ENCODE assay signal across 1 cellular context in the genomic region with DNA sequence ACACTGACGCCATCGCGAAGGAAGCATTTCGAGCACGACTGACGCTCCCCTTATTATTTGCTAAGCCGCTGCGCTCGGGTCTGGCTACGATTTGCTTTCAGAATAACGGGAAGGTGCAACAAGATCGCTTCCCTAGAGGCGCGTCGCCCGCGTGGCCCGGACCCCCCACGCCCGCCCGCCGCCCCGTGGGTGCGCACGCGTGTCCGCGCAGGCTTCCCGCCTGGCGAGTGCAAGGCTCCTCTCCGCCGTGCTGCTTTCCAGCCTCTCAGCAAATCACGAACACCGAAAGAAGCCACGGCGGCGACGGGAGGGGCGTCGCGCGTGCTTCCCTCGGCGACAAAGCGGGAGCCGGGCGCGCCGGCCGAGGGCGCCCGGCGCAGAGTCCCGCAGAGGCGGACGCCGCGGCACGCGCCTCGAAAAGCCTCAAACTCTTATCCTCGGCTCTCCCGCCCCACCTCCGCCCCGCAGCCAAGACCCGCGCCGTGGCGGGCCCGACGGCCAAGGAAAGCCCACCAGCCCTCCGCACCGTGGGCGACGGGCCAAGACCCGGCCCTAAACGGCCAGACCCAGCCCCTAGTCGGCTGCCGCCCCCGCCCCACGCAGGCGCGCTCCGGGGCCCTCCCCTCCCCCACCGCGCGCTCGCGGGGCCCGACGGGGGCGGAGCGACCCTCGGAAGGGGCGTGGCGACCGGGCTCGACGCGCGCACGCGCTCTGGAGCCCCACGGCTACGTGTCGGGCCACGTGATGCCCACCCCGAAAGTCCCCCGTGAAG.
TF ChIP-seq lines count a peak whose summit lies in the region.

No MANE protein-coding gene starts in this region.

TF ChIP-seq in HEK293, 187 proteins besides CTCF, POLR2A, EP300 and RAD21 (continued from another document and continues in another):
- TF ChIP-seq, protein P1, sequence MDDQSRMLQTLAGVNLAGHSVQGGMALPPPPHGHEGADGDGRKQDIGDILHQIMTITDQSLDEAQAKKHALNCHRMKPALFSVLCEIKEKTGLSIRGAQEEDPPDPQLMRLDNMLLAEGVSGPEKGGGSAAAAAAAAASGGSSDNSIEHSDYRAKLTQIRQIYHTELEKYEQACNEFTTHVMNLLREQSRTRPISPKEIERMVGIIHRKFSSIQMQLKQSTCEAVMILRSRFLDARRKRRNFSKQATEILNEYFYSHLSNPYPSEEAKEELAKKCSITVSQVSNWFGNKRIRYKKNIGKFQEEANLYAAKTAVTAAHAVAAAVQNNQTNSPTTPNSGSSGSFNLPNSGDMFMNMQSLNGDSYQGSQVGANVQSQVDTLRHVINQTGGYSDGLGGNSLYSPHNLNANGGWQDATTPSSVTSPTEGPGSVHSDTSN (CRISPR knock-in tag; IDR thresholded peaks at IDR 0.05), result peak; percentile 65; the same call in 1 of the 2 replicates
- TF ChIP-seq ZNF423 (tag by site-specific recombination; IDR thresholded peaks at IDR 0.05) (no peak), ZNF184 (tag by site-specific recombination; IDR thresholded peaks at IDR 0.05) (0 out of 2 replicates have a peak, but pooled peaks have one; percentile 44), SCRT1 (tag by site-specific recombination; IDR thresholded peaks at IDR 0.05; ENCODE audit: borderline replicate concordance) (no peak), REPIN1 (tag by site-specific recombination; IDR thresholded peaks at IDR 0.05; ENCODE audit: low read depth) (no peak), ZNF510 (tag by site-specific recombination; IDR thresholded peaks at IDR 0.05; ENCODE audit: insufficient replicate concordance) (no peak), ZNF596 (tag by site-specific recombination; IDR thresholded peaks at IDR 0.05) (peak; percentile 35; the same call in 1 of the 2 replicates), PRDM1 (tag by site-specific recombination; IDR thresholded peaks at IDR 0.05) (no peak), ZNF302 (tag by site-specific recombination; IDR thresholded peaks at IDR 0.05; ENCODE audit: low read depth) (no peak), KLF9 (tag by site-specific recombination; IDR thresholded peaks at IDR 0.05; ENCODE audit: low read depth) (peak; percentile 57; the same call in 1 of the 2 replicates), ZNF610 (tag by site-specific recombination; IDR thresholded peaks at IDR 0.05; ENCODE audit: borderline replicate concordance) (no peak), TRIM28 (IDR thresholded peaks at IDR 0.05; ENCODE audit: borderline replicate concordance, low read length) (peak; percentile 21; the same call in 1 of the 2 replicates), ZNF341 (tag by site-specific recombination; IDR thresholded peaks at IDR 0.05; ENCODE audit: low read depth) (no peak), ZFP41 (tag by site-specific recombination; IDR thresholded peaks at IDR 0.05; ENCODE audit: borderline replicate concordance) (no peak), GLIS1 (tag by site-specific recombination; IDR thresholded peaks at IDR 0.05) (peak; percentile 63; the same call in 1 of the 2 replicates), ZNF677 (tag by site-specific recombination; IDR thresholded peaks at IDR 0.05) (peak; percentile 53), TCF7L2 (IDR thresholded peaks at IDR 0.05; ENCODE audit: borderline replicate concordance, low read depth, low read length) (no peak), KLF16 (tag by site-specific recombination; IDR thresholded peaks at IDR 0.05) (no peak), KLF7 (tag by site-specific recombination; IDR thresholded peaks at IDR 0.05; ENCODE audit: borderline replicate concordance) (no peak), ZNF292 (tag by site-specific recombination; IDR thresholded peaks at IDR 0.05; ENCODE audit: borderline replicate concordance, low read depth) (no peak), ZSCAN23 (tag by site-specific recombination; IDR thresholded peaks at IDR 0.05) (no peak), ZNF426 (tag by site-specific recombination; IDR thresholded peaks at IDR 0.05) (no peak), ZNF416 (tag by site-specific recombination; IDR thresholded peaks at IDR 0.05) (no peak), ZXDB (tag by site-specific recombination; IDR thresholded peaks at IDR 0.05) (no peak; the same call in 1 of the 2 replicates), ZNF501 (tag by site-specific recombination; IDR thresholded peaks at IDR 0.05) (no peak), ZNF776 (tag by site-specific recombination; IDR thresholded peaks at IDR 0.05; ENCODE audit: borderline replicate concordance) (no peak), ZNF37A (tag by site-specific recombination; IDR thresholded peaks at IDR 0.05) (no peak), ZNF600 (tag by site-specific recombination; IDR thresholded peaks at IDR 0.05) (0 out of 2 replicates have a peak, but pooled peaks have one; percentile 40), ZNF747 (tag by site-specific recombination; IDR thresholded peaks at IDR 0.05) (no peak), ZNF114 (tag by site-specific recombination; IDR thresholded peaks at IDR 0.05) (no peak), ZNF350 (tag by site-specific recombination; IDR thresholded peaks at IDR 0.05) (no peak), ZBTB7A (tag by site-specific recombination; IDR thresholded peaks at IDR 0.05; ENCODE audit: low read depth) (no peak), KLF8 (tag by site-specific recombination; IDR thresholded peaks at IDR 0.05) (peak; percentile 81; the same call in 1 of the 2 replicates), GLIS2 (tag by site-specific recombination; IDR thresholded peaks at IDR 0.05) (peak; percentile 70)
- TF ChIP-seq, protein P2, sequence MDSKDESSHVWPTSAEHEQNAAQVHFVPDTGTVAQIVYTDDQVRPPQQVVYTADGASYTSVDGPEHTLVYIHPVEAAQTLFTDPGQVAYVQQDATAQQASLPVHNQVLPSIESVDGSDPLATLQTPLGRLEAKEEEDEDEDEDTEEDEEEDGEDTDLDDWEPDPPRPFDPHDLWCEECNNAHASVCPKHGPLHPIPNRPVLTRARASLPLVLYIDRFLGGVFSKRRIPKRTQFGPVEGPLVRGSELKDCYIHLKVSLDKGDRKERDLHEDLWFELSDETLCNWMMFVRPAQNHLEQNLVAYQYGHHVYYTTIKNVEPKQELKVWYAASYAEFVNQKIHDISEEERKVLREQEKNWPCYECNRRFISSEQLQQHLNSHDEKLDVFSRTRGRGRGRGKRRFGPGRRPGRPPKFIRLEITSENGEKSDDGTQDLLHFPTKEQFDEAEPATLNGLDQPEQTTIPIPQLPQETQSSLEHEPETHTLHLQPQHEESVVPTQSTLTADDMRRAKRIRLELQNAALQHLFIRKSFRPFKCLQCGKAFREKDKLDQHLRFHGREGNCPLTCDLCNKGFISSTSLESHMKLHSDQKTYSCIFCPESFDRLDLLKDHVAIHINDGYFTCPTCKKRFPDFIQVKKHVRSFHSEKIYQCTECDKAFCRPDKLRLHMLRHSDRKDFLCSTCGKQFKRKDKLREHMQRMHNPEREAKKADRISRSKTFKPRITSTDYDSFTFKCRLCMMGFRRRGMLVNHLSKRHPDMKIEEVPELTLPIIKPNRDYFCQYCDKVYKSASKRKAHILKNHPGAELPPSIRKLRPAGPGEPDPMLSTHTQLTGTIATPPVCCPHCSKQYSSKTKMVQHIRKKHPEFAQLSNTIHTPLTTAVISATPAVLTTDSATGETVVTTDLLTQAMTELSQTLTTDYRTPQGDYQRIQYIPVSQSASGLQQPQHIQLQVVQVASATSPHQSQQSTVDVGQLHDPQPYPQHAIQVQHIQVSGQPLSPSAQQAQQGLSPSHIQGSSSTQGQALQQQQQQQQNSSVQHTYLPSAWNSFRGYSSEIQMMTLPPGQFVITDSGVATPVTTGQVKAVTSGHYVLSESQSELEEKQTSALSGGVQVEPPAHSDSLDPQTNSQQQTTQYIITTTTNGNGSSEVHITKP (tag by site-specific recombination; IDR thresholded peaks at IDR 0.05), result no peak
- TF ChIP-seq, protein P3, sequence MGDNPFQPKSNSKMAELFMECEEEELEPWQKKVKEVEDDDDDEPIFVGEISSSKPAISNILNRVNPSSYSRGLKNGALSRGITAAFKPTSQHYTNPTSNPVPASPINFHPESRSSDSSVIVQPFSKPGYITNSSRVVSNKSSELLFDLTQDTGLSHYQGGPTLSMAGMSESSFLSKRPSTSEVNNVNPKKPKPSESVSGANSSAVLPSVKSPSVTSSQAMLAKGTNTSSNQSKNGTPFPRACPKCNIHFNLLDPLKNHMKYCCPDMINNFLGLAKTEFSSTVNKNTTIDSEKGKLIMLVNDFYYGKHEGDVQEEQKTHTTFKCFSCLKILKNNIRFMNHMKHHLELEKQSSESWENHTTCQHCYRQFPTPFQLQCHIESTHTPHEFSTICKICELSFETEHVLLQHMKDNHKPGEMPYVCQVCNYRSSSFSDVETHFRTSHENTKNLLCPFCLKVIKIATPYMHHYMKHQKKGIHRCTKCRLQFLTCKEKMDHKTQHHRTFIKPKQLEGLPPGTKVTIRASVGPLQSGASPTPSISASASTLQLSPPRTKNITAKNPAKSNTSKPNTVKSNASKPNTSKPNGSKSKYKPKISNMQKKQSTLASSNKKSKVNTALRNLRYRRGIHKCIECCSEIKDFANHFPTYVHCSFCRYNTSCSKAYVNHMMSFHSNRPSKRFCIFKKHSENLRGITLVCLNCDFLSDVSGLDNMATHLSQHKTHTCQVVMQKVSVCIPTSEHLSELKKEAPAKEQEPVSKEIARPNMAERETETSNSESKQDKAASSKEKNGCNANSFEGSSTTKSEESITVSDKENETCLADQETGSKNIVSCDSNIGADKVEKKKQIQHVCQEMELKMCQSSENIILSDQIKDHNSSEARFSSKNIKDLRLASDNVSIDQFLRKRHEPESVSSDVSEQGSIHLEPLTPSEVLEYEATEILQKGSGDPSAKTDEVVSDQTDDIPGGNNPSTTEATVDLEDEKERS (tag by site-specific recombination; IDR thresholded peaks at IDR 0.05), result no peak
- TF ChIP-seq, protein P4, sequence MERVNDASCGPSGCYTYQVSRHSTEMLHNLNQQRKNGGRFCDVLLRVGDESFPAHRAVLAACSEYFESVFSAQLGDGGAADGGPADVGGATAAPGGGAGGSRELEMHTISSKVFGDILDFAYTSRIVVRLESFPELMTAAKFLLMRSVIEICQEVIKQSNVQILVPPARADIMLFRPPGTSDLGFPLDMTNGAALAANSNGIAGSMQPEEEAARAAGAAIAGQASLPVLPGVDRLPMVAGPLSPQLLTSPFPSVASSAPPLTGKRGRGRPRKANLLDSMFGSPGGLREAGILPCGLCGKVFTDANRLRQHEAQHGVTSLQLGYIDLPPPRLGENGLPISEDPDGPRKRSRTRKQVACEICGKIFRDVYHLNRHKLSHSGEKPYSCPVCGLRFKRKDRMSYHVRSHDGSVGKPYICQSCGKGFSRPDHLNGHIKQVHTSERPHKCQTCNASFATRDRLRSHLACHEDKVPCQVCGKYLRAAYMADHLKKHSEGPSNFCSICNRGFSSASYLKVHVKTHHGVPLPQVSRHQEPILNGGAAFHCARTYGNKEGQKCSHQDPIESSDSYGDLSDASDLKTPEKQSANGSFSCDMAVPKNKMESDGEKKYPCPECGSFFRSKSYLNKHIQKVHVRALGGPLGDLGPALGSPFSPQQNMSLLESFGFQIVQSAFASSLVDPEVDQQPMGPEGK (tag by site-specific recombination; IDR thresholded peaks at IDR 0.05), result 0 out of 2 replicates have a peak, but pooled peaks have one; percentile 41
- TF ChIP-seq, protein P5, sequence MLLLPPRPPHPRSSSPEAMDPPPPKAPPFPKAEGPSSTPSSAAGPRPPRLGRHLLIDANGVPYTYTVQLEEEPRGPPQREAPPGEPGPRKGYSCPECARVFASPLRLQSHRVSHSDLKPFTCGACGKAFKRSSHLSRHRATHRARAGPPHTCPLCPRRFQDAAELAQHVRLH (tag by site-specific recombination; IDR thresholded peaks at IDR 0.05), result no peak
- TF ChIP-seq, protein P6, sequence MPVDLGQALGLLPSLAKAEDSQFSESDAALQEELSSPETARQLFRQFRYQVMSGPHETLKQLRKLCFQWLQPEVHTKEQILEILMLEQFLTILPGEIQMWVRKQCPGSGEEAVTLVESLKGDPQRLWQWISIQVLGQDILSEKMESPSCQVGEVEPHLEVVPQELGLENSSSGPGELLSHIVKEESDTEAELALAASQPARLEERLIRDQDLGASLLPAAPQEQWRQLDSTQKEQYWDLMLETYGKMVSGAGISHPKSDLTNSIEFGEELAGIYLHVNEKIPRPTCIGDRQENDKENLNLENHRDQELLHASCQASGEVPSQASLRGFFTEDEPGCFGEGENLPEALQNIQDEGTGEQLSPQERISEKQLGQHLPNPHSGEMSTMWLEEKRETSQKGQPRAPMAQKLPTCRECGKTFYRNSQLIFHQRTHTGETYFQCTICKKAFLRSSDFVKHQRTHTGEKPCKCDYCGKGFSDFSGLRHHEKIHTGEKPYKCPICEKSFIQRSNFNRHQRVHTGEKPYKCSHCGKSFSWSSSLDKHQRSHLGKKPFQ (tag by site-specific recombination; IDR thresholded peaks at IDR 0.05), result no peak
- TF ChIP-seq, protein P7, sequence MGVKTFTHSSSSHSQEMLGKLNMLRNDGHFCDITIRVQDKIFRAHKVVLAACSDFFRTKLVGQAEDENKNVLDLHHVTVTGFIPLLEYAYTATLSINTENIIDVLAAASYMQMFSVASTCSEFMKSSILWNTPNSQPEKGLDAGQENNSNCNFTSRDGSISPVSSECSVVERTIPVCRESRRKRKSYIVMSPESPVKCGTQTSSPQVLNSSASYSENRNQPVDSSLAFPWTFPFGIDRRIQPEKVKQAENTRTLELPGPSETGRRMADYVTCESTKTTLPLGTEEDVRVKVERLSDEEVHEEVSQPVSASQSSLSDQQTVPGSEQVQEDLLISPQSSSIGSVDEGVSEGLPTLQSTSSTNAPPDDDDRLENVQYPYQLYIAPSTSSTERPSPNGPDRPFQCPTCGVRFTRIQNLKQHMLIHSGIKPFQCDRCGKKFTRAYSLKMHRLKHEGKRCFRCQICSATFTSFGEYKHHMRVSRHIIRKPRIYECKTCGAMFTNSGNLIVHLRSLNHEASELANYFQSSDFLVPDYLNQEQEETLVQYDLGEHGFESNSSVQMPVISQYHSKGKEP (tag by site-specific recombination; IDR thresholded peaks at IDR 0.05), result no peak
- TF ChIP-seq, protein P8, sequence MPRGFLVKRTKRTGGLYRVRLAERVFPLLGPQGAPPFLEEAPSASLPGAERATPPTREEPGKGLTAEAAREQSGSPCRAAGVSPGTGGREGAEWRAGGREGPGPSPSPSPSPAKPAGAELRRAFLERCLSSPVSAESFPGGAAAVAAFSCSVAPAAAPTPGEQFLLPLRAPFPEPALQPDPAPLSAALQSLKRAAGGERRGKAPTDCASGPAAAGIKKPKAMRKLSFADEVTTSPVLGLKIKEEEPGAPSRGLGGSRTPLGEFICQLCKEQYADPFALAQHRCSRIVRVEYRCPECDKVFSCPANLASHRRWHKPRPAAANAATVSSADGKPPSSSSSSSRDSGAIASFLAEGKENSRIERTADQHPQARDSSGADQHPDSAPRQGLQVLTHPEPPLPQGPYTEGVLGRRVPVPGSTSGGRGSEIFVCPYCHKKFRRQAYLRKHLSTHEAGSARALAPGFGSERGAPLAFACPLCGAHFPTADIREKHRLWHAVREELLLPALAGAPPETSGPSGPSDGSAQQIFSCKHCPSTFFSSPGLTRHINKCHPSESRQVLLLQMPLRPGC (tag by site-specific recombination; IDR thresholded peaks at IDR 0.05), result no peak
- TF ChIP-seq, protein P9, sequence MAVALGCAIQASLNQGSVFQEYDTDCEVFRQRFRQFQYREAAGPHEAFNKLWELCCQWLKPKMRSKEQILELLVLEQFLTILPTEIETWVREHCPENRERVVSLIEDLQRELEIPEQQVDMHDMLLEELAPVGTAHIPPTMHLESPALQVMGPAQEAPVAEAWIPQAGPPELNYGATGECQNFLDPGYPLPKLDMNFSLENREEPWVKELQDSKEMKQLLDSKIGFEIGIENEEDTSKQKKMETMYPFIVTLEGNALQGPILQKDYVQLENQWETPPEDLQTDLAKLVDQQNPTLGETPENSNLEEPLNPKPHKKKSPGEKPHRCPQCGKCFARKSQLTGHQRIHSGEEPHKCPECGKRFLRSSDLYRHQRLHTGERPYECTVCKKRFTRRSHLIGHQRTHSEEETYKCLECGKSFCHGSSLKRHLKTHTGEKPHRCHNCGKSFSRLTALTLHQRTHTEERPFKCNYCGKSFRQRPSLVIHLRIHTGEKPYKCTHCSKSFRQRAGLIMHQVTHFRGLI (tag by site-specific recombination; IDR thresholded peaks at IDR 0.05), result no peak
